23 cellular contexts compared by ENCODE assay signal in genomic region chr6:142681099-142681498, GRCh38.
DNase-seq lines count a peak whose midpoint lies in the region; ATAC-seq, FAIRE-seq and TF ChIP-seq lines count a peak whose summit lies in the region.
"Had no signal": no experiment of that assay in that cellular context is flagged by ENCODE, and none has a peak within 500 bp of the region (broad histone marks: within the 10 kb centered on the region; RNA-seq: fewer than 3 reads in every experiment).

No MANE protein-coding gene starts in this region.

- peaks cover 10 to 73% (median 65%) of the 10 kb centered on the region in 7 donors for H3K4me1 Mint-ChIP-seq in naive thymus-derived CD4-positive, alpha-beta T cell

- H3K27me3 ChIP-seq in HepG2 (ENCODE audit: control insufficient read depth in 1 of 2, insufficient read depth in 2 of 2, low read length in 2 of 2), result peaks cover 0 to 26% of the 10 kb centered on the region in 2 experiments; a peak in 4 of 5 replicates
- H3K27me3 ChIP-seq in right lobe of liver, result no peaks in the 10 kb centered on the region
- H3K27me3 ChIP-seq in naive thymus-derived CD4-positive, alpha-beta T cell (ENCODE audit: control insufficient read depth in 2 of 2, insufficient read depth in 2 of 2, low read length in 2 of 2), result no peaks in the 10 kb centered on the region
- no peaks in the 10 kb centered on the region for H3K27me3 ChIP-seq in thoracic aorta (replicated peaks; ENCODE audit: insufficient read depth)
- H3K27me3 ChIP-seq: BLaER1 treated with 17β-estradiol and CSF1 and Interleukin-3, amounts not matched to agents 10 nM and 100 nM had no signal

- H3K27ac Mint-ChIP-seq in naive thymus-derived CD4-positive, alpha-beta T cell, result peak overlapping the region in 5 of 9 donors; percentile 23 to 75 (median 42)
- H3K27ac Mint-ChIP-seq: CD14-positive monocyte had no signal

- no peak for FAIRE-seq in HepG2 (lab: Jason Lieb, UNC)
- FAIRE-seq: A549, GM12891, GM18507, H1 had no signal

- POLR2A ChIA-PET in HepG2 (lab: Yijun Ruan, JAX), result no interaction called here
- POLR2A ChIA-PET in naive thymus-derived CD4-positive, alpha-beta T cell (lab: Charles Lee), result interaction anchor here (0.6 kb wide), 1 partner anchor 300 kb away, joined by 6 read pairs; no protein-coding TSS in a partner anchor

- H4K20me1 ChIP-seq in HepG2 (ENCODE audit: insufficient read depth, low read length), result no peaks in the 10 kb centered on the region
- H4K20me1 ChIP-seq: BLaER1 treated with 17β-estradiol and CSF1 and Interleukin-3, amounts not matched to agents 10 nM and 100 nM had no signal

- TF ChIP-seq CTCF in HepG2 (CRISPR knock-in tag; IDR thresholded peaks at IDR 0.05) (no peak), right lobe of liver (IDR thresholded peaks at IDR 0.05) (no peak), thoracic aorta (IDR thresholded peaks at IDR 0.05) (no peak)

- peaks cover 0 to 12% (median 0%) of the 10 kb centered on the region in 11 donors for H3K9me3 Mint-ChIP-seq in naive thymus-derived CD4-positive, alpha-beta T cell
- H3K9me3 Mint-ChIP-seq: CD14-positive monocyte; CD4-positive, alpha-beta T cell; CD8-positive, alpha-beta memory T cell had no signal

- H3K36me3 ChIP-seq in HepG2 (replicated peaks in 1 of 2; ENCODE audit: control insufficient read depth in 1 of 2, insufficient read depth in 2 of 2, low read length in 2 of 2) (no peaks in the 10 kb centered on the region), right lobe of liver (no peaks in the 10 kb centered on the region), thoracic aorta (no peaks in the 10 kb centered on the region)
- no peaks in the 10 kb centered on the region for H3K36me3 ChIP-seq in naive thymus-derived CD4-positive, alpha-beta T cell (ENCODE audit: control insufficient read depth in 2 of 3, insufficient read depth in 3 of 3, low read length in 3 of 3)
- H3K36me3 ChIP-seq: BE2C; BLaER1 treated with 17β-estradiol and CSF1 and Interleukin-3, amounts not matched to agents 10 nM and 100 nM had no signal

- intact Hi-C loops in HepG2 (cut with micrococcal nuclease; ENCODE audit: unreplicated experiment), result no loop called here
- intact Hi-C loops in right lobe of liver (cut with DNase I), result no loop called here
- intact Hi-C loops in naive thymus-derived CD4-positive, alpha-beta T cell (cut with micrococcal nuclease), result loop anchor here in 1 of 2 donors (5.0 kb wide), 1 partner anchor 284 kb away; no protein-coding TSS in a partner anchor

- TF ChIP-seq RAD21 in HepG2 (CRISPR knock-in tag; IDR thresholded peaks at IDR 0.05), result no peak

- H3K4me3 ChIP-seq in HepG2 (replicated peaks in 1 of 3; ENCODE audit: insufficient read depth in 1 of 3, low read depth in 2 of 3, low read length in 3 of 3) (no peak overlapping the region), right lobe of liver (no peak overlapping the region), thoracic aorta (no peak overlapping the region)
- no peak overlapping the region for H3K4me3 ChIP-seq in naive thymus-derived CD4-positive, alpha-beta T cell (ENCODE audit: low read length)
- H3K4me3 ChIP-seq: A549; BLaER1 treated with 17β-estradiol and CSF1 and Interleukin-3, amounts not matched to agents 10 nM and 100 nM had no signal

- no peaks in the 10 kb centered on the region for H3K36me3 Mint-ChIP-seq in naive thymus-derived CD4-positive, alpha-beta T cell
- H3K36me3 Mint-ChIP-seq: CD14-positive monocyte; CD8-positive, alpha-beta memory T cell had no signal

- no peaks in the 10 kb centered on the region for H3K9me3 ChIP-seq in HepG2 (ENCODE audit: low read length)
- no peaks in the 10 kb centered on the region for H3K9me3 ChIP-seq in right lobe of liver
- H3K9me3 ChIP-seq in naive thymus-derived CD4-positive, alpha-beta T cell (ENCODE audit: control insufficient read depth in 2 of 3, low read length in 3 of 3), result no peaks in the 10 kb centered on the region
- H3K9me3 ChIP-seq in thoracic aorta, result no peaks in the 10 kb centered on the region
- H3K9me3 ChIP-seq: A549; BE2C; BLaER1 treated with 17β-estradiol and CSF1 and Interleukin-3, amounts not matched to agents 10 nM and 100 nM had no signal

- no peak overlapping the region for H2AFZ ChIP-seq in HepG2 (ENCODE audit: low read length)

- no peaks in the 10 kb centered on the region for H3K27me3 Mint-ChIP-seq in naive thymus-derived CD4-positive, alpha-beta T cell

- peak overlapping the region in 1 of 10 donors; percentile 74 for H3K4me3 Mint-ChIP-seq in naive thymus-derived CD4-positive, alpha-beta T cell
- H3K4me3 Mint-ChIP-seq: CD14-positive monocyte; CD4-positive, alpha-beta T cell; CD8-positive, alpha-beta memory T cell had no signal

- no peak for TF ChIP-seq POLR2A in HepG2 (IDR thresholded peaks at IDR 0.05; ENCODE audit: insufficient read depth in 1 of 2, low read depth in 2 of 2, low read length in 2 of 2)
- TF ChIP-seq POLR2A in right lobe of liver (IDR thresholded peaks at IDR 0.05), result no peak

- DNase-seq in HepG2 (ENCODE audit: low spot score) (no peak), right lobe of liver (no peak), thoracic aorta (ENCODE audit: low spot score) (no peak)
- no peak for DNase-seq in naive thymus-derived CD4-positive, alpha-beta T cell
- DNase-seq in activated CD4-positive, alpha-beta T cell treated with anti-CD3 and anti-CD28 coated beads, Interleukin-2, amount 50 U/mL, for 48 hours, result no peak
- DNase-seq: 8988T, ACHN, AML-193, BE2C, DMS53, DMS79 treated with DMSO at 0.1 percent for 48 hours, GF-D8, H7, HCEC 1CT had no signal

- no peak for TF ChIP-seq EP300 in HepG2 (IDR thresholded peaks at IDR 0.05; ENCODE audit: low read depth in 2 of 2, low read length in 2 of 2)
- no peak for TF ChIP-seq EP300 in HepG2 (CRISPR knock-in tag; IDR thresholded peaks at IDR 0.05; ENCODE audit: borderline replicate concordance)

- no peaks in the 10 kb centered on the region for H3K79me2 ChIP-seq in HepG2 (ENCODE audit: insufficient read depth, low read length)

- CTCF ChIA-PET in HepG2 (lab: Yijun Ruan, JAX; ENCODE audit: low intra/inter-chr PET ratio, low total read pairs), result no interaction called here
- CTCF ChIA-PET in naive thymus-derived CD4-positive, alpha-beta T cell (lab: Charles Lee), result interaction anchor here (1.0 to 1.6 kb wide), 3 partner anchors 10 to 11 kb away, joined by 3 to 8 read pairs (median 5); no protein-coding TSS in a partner anchor

- in situ Hi-C loops in HepG2 (cut with HindIII; ENCODE audit: extremely low pct_ligation_motif_present, low pct_unique_long_range_greater_than_20kb), result no loop called here

- no TSS peak for BruUV-seq in HepG2 (replicated peaks; lab: Mats Ljungman, UMichigan)

- 54% methylated on average over 5 of the region's 5 CpGs for WGBS in HepG2 (ENCODE audit: low lambda C conversion rate)
- WGBS in right lobe of liver (ENCODE audit: insufficient coverage, low coverage, low lambda C conversion rate, missing lambda C conversion rate), result 92% methylated on average over 4 of the region's 5 CpGs

- H3K27ac ChIP-seq in HepG2 (ENCODE audit: extremely low read length, insufficient read depth, low read length) (no peak overlapping the region), right lobe of liver (no peak overlapping the region), thoracic aorta (peak overlapping the region; percentile 35 to 44)
- H3K27ac ChIP-seq in naive thymus-derived CD4-positive, alpha-beta T cell (ENCODE audit: low read depth, low read length), result no peak overlapping the region
- H3K27ac ChIP-seq: A549; BLaER1 treated with 17β-estradiol and CSF1 and Interleukin-3, amounts not matched to agents 10 nM and 100 nM had no signal

- no peaks in the 10 kb centered on the region for H3K4me1 ChIP-seq in HepG2 (ENCODE audit: insufficient read depth, low read length)
- H3K4me1 ChIP-seq in right lobe of liver, result no peaks in the 10 kb centered on the region
- peaks cover 0 to 36% of the 10 kb centered on the region in 2 donors for H3K4me1 ChIP-seq in naive thymus-derived CD4-positive, alpha-beta T cell (ENCODE audit: control insufficient read depth in 2 of 2, insufficient read depth in 2 of 2, low read length in 2 of 2)
- peaks cover 5 to 23% of the 10 kb centered on the region in 2 donors for H3K4me1 ChIP-seq in thoracic aorta (ENCODE audit: control insufficient read depth in 1 of 2, low read depth in 2 of 2)
- H3K4me1 ChIP-seq: A549, BE2C had no signal

- H3K4me2 ChIP-seq in HepG2 (ENCODE audit: low read depth, low read length), result no peak overlapping the region
- H3K4me2 ChIP-seq: A549; BLaER1 treated with 17β-estradiol and CSF1 and Interleukin-3, amounts not matched to agents 10 nM and 100 nM had no signal

- no peak for ATAC-seq in HepG2
- no peak for ATAC-seq in right lobe of liver
- no peak for ATAC-seq in naive thymus-derived CD4-positive, alpha-beta T cell
- ATAC-seq in thoracic aorta (ENCODE audit: insufficient number of reproducible peaks, low FRiP score, low read depth), result no peak
- no peak for ATAC-seq in HG03354 (IDR thresholded peaks at IDR 0.05; ENCODE audit: poor library complexity, severe bottlenecking, unreplicated experiment)
- ATAC-seq: A549 had no signal

- H3K9ac ChIP-seq in HepG2 (ENCODE audit: insufficient read depth, low read depth, low read length), result no peak overlapping the region
- H3K9ac ChIP-seq: BLaER1 treated with 17β-estradiol and CSF1 and Interleukin-3, amounts not matched to agents 10 nM and 100 nM had no signal

TF ChIP-seq in HepG2, 621 proteins besides CTCF, POLR2A, EP300 and RAD21:
- TF ChIP-seq ZBTB21 (CRISPR knock-in tag; IDR thresholded peaks at IDR 0.05) (no peak), MNT (IDR thresholded peaks at IDR 0.05) (peak; percentile 92)

Comparison
In these comparisons a context has a peak if more than half of its experiments do, and no peak if none do; other contexts are left out.
1. H3K27ac ChIP-seq: peak in thoracic aorta (2 of 2); none in HepG2 (single experiment), right lobe of liver (0 of 3) and naive thymus-derived CD4-positive, alpha-beta T cell (single experiment).